ENCODE assay signal across 9 cellular contexts in the genomic region with DNA sequence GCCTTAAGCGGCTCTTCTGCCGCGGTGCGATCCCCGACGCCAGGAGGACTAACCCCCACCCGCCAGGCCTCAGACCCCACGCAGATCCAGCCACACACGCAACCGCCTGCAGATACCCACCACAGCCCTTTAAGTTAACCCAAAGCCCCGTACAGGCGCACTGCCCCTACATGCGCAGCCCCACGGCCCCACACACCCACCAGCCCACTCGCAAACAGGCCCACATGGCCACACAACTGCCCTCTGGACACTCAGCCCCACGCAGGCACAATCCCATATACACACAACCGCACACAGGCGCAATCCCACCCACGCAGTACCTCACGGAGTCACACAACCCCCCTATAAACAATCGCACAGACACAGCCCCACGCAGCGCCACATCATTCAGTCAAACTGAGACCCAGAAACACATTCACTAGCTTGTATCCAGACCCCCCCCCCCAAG. TPM values are rescaled to one million over a fixed set of nuclear protein-coding genes. Genes with fewer than 3 reads are reported as not detected.
DNase-seq lines count a peak whose midpoint lies in the region; ATAC-seq and TF ChIP-seq lines count a peak whose summit lies in the region.
"Had no signal": no experiment of that assay in that cellular context is flagged by ENCODE, and none has a peak within 500 bp of the region (broad histone marks: within the 10 kb centered on the region; RNA-seq: fewer than 3 reads in every experiment).

No MANE protein-coding gene starts in this region.

- H3K4me3 ChIP-seq in BE2C (ENCODE audit: low read depth, low read length) (peak overlapping the region; percentile 60), Peyer's patch (peak overlapping the region in 3 of 4 donors; percentile 51 to 55 (median 53)), endodermal cell (ENCODE audit: low read length) (peak overlapping the region; percentile 85), MG63 (no peak overlapping the region)

- peak overlapping the region; percentile 84 for H3K4me3 Mint-ChIP-seq in endodermal cell

- H3K27me3 ChIP-seq in BE2C, result no peaks in the 10 kb centered on the region
- H3K27me3 ChIP-seq in Peyer's patch, result no peaks in the 10 kb centered on the region
- peaks cover 50% of the 10 kb centered on the region for H3K27me3 ChIP-seq in endodermal cell (ENCODE audit: control insufficient read depth, insufficient read depth, low read length, poor library complexity, severe bottlenecking)
- no peaks in the 10 kb centered on the region for H3K27me3 ChIP-seq in MG63

- DNase-seq in BE2C (no peak), Peyer's patch (no peak), endodermal cell (no peak), occipital lobe (lab: John Stamatoyannopoulos, UW) (peak; percentile 35), ACHN (no peak), MG63 (no peak), amniotic stem cell (lab: John Stamatoyannopoulos, UW) (no peak)
- DNase-seq: stimulated activated CD4-positive, alpha-beta T cell treated with anti-CD3 and anti-CD28 coated beads, Interleukin-1b, Interleukin-23, amount 100 ng/mL, for 48 hours had no signal

- 11 to 20% methylated on average over 1 to 23 of the region's 23 CpGs for WGBS in endodermal cell (ENCODE audit: insufficient coverage in 1 of 2, insufficient read length in 1 of 2), 2 experiments

- no peaks in the 10 kb centered on the region for H3K9me3 Mint-ChIP-seq in endodermal cell

- H3K36me3 ChIP-seq in BE2C (no peaks in the 10 kb centered on the region), Peyer's patch (no peaks in the 10 kb centered on the region), endodermal cell (ENCODE audit: control insufficient read depth, insufficient read depth, low read length) (no peaks in the 10 kb centered on the region), MG63 (peaks cover 7% of the 10 kb centered on the region; the same call in 1 of the 2 replicates)

- H3K4me1 Mint-ChIP-seq in endodermal cell, result peaks cover 27% of the 10 kb centered on the region

- H3K9me3 ChIP-seq in BE2C (no peaks in the 10 kb centered on the region), Peyer's patch (no peaks in the 10 kb centered on the region), endodermal cell (ENCODE audit: control insufficient read depth, low read length) (no peaks in the 10 kb centered on the region), MG63 (no peaks in the 10 kb centered on the region)

- no peak for TF ChIP-seq CTCF in BE2C (IDR thresholded peaks at IDR 0.05; ENCODE audit: low read depth, low read length)
- TF ChIP-seq CTCF in Peyer's patch (IDR thresholded peaks at IDR 0.05), result no peak
- no peak for TF ChIP-seq CTCF in endodermal cell (conservative IDR thresholded peaks at IDR 0.05)

- H3K27me3 Mint-ChIP-seq in endodermal cell (ENCODE audit: insufficient read depth), result peaks cover 89% of the 10 kb centered on the region

- H3K36me3 Mint-ChIP-seq in endodermal cell (ENCODE audit: low read depth), result peaks cover 6% of the 10 kb centered on the region

- ATAC-seq in GM21786 (IDR thresholded peaks at IDR 0.05; ENCODE audit: unreplicated experiment), result no peak

- peak overlapping the region in 2 of 4 donors; percentile 38 to 69 for H3K27ac ChIP-seq in Peyer's patch
- no peak overlapping the region for H3K27ac ChIP-seq in endodermal cell (ENCODE audit: low read depth, low read length)

- peaks cover 8% of the 10 kb centered on the region for H3K4me1 ChIP-seq in BE2C
- H3K4me1 ChIP-seq in Peyer's patch, result peaks cover 0 to 32% (median 18%) of the 10 kb centered on the region in 4 donors
- H3K4me1 ChIP-seq in endodermal cell (ENCODE audit: control insufficient read depth, insufficient read depth, low read length), result peaks cover 8% of the 10 kb centered on the region

- in situ Hi-C loops in ACHN (cut with HindIII; ENCODE audit: low pct_ligation_motif_present, low pct_unique_long_range_greater_than_20kb, low sequenced_read_pairs), result no loop called here

- TF ChIP-seq POLR2A in Peyer's patch (IDR thresholded peaks at IDR 0.05), result no peak

- H3K9ac ChIP-seq in endodermal cell (ENCODE audit: extremely low read depth, low read length, poor library complexity, severe bottlenecking), result peak overlapping the region; percentile 49

- H3K27ac Mint-ChIP-seq in endodermal cell, result peak overlapping the region; percentile 31

RNA-seq across cellular contexts. Expression of a gene that starts 41.7 kb away (rescaled TPM):
- polyA plus RNA-seq in BE2C (2012; ENCODE audit: insufficient read depth, insufficient read length, low read depth), result 26.3 TPM
- total RNA-seq in Peyer's patch (10 to 100 TPM; 12.8 to 51.2 (median 47.6) TPM), endodermal cell (10 to 100 TPM; 35.9 to 42.9 TPM), occipital lobe (14.3 TPM)
- polyA plus RNA-seq in endodermal cell (2013, experiment 1 of 2), result 34.4 TPM
- 37.1 TPM for polyA plus RNA-seq in endodermal cell (2013, experiment 2 of 2)
- total RNA-seq in MG63 (2014; rRNA removed; shearing (Covaris generic); ENCODE audit: low replicate concordance), result 2.9 and 7.1 TPM in 2 replicates
